In genomic region chr1:161529463-161530104, GRCh38 we compare ENCODE assay signal across 9 cellular contexts. TPM values are rescaled to one million over a fixed set of nuclear protein-coding genes. Genes with fewer than 3 reads are reported as not detected.
A peak's percentile ranks its signal among the peaks of the same experiment; 100 is the strongest.
DNase-seq lines count a peak whose midpoint lies in the region; ATAC-seq and TF ChIP-seq lines count a peak whose summit lies in the region.
"Not testable (repeated sequence)": the region's sequence is repeated elsewhere in the genome, so short reads cannot be mapped to it uniquely, and the experiment has no call there.
"Had no signal": no experiment of that assay in that cellular context is flagged by ENCODE, and none has a peak within 500 bp of the region (broad histone marks: within the 10 kb centered on the region; RNA-seq: fewer than 3 reads in every experiment).

No MANE protein-coding gene starts in this region.

- H3K27ac Mint-ChIP-seq in activated T-helper 1 cell treated with anti-CD3 and anti-CD28 coated beads, Interleukin-12 subunit alpha, Interleukin-12 subunit beta, Interleukin-2, Interleukin-4 antibody, amounts not matched to agents 30 ng/mL and 10 ng/mL and 1 ng/mL, durations not matched to agents 14 hours and 24 hours and 36 hours: peak overlapping the region; percentile 90

- DNase-seq in DMS53 treated with DMSO at 0.1 percent for 48 hours (lab: John Stamatoyannopoulos, UW; ENCODE audit: unreplicated experiment): peak; percentile 67
- peak; percentile 60 for DNase-seq in KBM-7
- not testable (repeated sequence) for DNase-seq in RWPE2 (ENCODE audit: low spot score); activated T-helper 1 cell treated with anti-CD3 and anti-CD28 coated beads, Interleukin-12 subunit alpha, Interleukin-12 subunit beta, Interleukin-2, Interleukin-4 antibody, amounts not matched to agents 30 ng/mL and 10 ng/mL and 1 ng/mL, durations not matched to agents 14 hours and 24 hours and 36 hours (ENCODE audit: low spot score); tibial artery

- in situ Hi-C loops in KBM-7 (cut with MboI; ENCODE audit: low pct_unique_long_range_greater_than_20kb, low sequenced_read_pairs): not testable (repeated sequence)

- not testable (repeated sequence) for H3K27ac ChIP-seq in RWPE2 (ENCODE audit: poor library complexity, severe bottlenecking); ectodermal cell (ENCODE audit: insufficient read depth, low read depth, low read length, poor library complexity, severe bottlenecking); iPS-18a (ENCODE audit: low read length)
- peak overlapping the region; percentile 92 for H3K27ac ChIP-seq in tibial artery

- H3K9me3 Mint-ChIP-seq in activated T-helper 1 cell treated with anti-CD3 and anti-CD28 coated beads, Interleukin-12 subunit alpha, Interleukin-12 subunit beta, Interleukin-2, Interleukin-4 antibody, amounts not matched to agents 30 ng/mL and 10 ng/mL and 1 ng/mL, durations not matched to agents 14 hours and 24 hours and 36 hours: not testable (repeated sequence)

- H2AFZ ChIP-seq in neuron (ENCODE audit: low read depth, low read length): not testable (repeated sequence)

- ATAC-seq in RWPE2 (ENCODE audit: low read depth): peak; percentile 1; the same call in 1 of the 3 replicates

- H3K4me3 ChIP-seq in RWPE2 (ENCODE audit: severe bottlenecking) (peak overlapping the region; percentile 49), ectodermal cell (ENCODE audit: insufficient read depth, low read depth, low read length) (peak overlapping the region; percentile 71), iPS-18a (ENCODE audit: low read length) (peak overlapping the region; percentile 79), neuron (ENCODE audit: low read length) (peak overlapping the region; percentile 68), tibial artery (peak overlapping the region; percentile 68 to 81)

- H3K36me3 Mint-ChIP-seq in activated T-helper 1 cell treated with anti-CD3 and anti-CD28 coated beads, Interleukin-12 subunit alpha, Interleukin-12 subunit beta, Interleukin-2, Interleukin-4 antibody, amounts not matched to agents 30 ng/mL and 10 ng/mL and 1 ng/mL, durations not matched to agents 14 hours and 24 hours and 36 hours (ENCODE audit: low read depth): not testable (repeated sequence)

- TF ChIP-seq CTCF in RWPE2 (IDR thresholded peaks at IDR 0.05; ENCODE audit: poor library complexity, severe bottlenecking); tibial artery (IDR thresholded peaks at IDR 0.05): not testable (repeated sequence)

- not testable (repeated sequence) for H3K9me3 ChIP-seq in RWPE2 (ENCODE audit: severe bottlenecking); ectodermal cell (ENCODE audit: control insufficient read depth, low read length); iPS-18a (ENCODE audit: control insufficient read depth, low read depth, low read length); neuron (ENCODE audit: low read length); tibial artery

- H3K27me3 Mint-ChIP-seq in activated T-helper 1 cell treated with anti-CD3 and anti-CD28 coated beads, Interleukin-12 subunit alpha, Interleukin-12 subunit beta, Interleukin-2, Interleukin-4 antibody, amounts not matched to agents 30 ng/mL and 10 ng/mL and 1 ng/mL, durations not matched to agents 14 hours and 24 hours and 36 hours (ENCODE audit: insufficient read depth): peaks cover 26% of the 10 kb centered on the region

- peak overlapping the region; percentile 12 for H3K9ac ChIP-seq in iPS-18a (ENCODE audit: low read length)

- not testable (repeated sequence) for H3K27me3 ChIP-seq in RWPE2 (ENCODE audit: insufficient read depth, poor library complexity, severe bottlenecking); tibial artery
- H3K27me3 ChIP-seq in ectodermal cell (ENCODE audit: control insufficient read depth, insufficient read depth, low read length, poor library complexity, severe bottlenecking): peaks cover 50% of the 10 kb centered on the region
- peaks cover 22% of the 10 kb centered on the region for H3K27me3 ChIP-seq in iPS-18a (ENCODE audit: control insufficient read depth, insufficient read depth, low read length)
- H3K27me3 ChIP-seq in neuron (ENCODE audit: insufficient read depth, low read length): peaks cover 12% of the 10 kb centered on the region

- H3K4me1 Mint-ChIP-seq in activated T-helper 1 cell treated with anti-CD3 and anti-CD28 coated beads, Interleukin-12 subunit alpha, Interleukin-12 subunit beta, Interleukin-2, Interleukin-4 antibody, amounts not matched to agents 30 ng/mL and 10 ng/mL and 1 ng/mL, durations not matched to agents 14 hours and 24 hours and 36 hours (ENCODE audit: low read depth): peaks cover 18% of the 10 kb centered on the region

- intact Hi-C loops in activated T-helper 1 cell treated with anti-CD3 and anti-CD28 coated beads, Interleukin-12 subunit alpha, Interleukin-12 subunit beta, Interleukin-2, Interleukin-4 antibody, amounts not matched to agents 30 ng/mL and 10 ng/mL and 1 ng/mL, durations not matched to agents 14 hours and 24 hours and 36 hours (cut with micrococcal nuclease): loop anchor here (1.0 to 10.0 kb wide), 6 partner anchors 45 to 212 kb away; no protein-coding TSS in a partner anchor
- intact Hi-C loops in tibial artery (cut with DNase I; ENCODE audit: low total_unique reads): loop anchor here (10.0 kb wide), 1 partner anchor 85 kb away; no protein-coding TSS in a partner anchor

- H3K4me1 ChIP-seq in RWPE2 (ENCODE audit: insufficient read depth, poor library complexity, severe bottlenecking); ectodermal cell (ENCODE audit: control insufficient read depth, insufficient read depth, low read length); iPS-18a (ENCODE audit: control insufficient read depth, low read depth, low read length): not testable (repeated sequence)
- H3K4me1 ChIP-seq in neuron (ENCODE audit: insufficient read depth, low read length) (peaks cover 15% of the 10 kb centered on the region), tibial artery (peaks cover 0 to 26% (median 7%) of the 10 kb centered on the region in 4 donors)

- H3K36me3 ChIP-seq in RWPE2 (ENCODE audit: low read depth); ectodermal cell (ENCODE audit: control insufficient read depth, insufficient read depth, low read length); iPS-18a (ENCODE audit: control insufficient read depth, low read depth, low read length); neuron (ENCODE audit: insufficient read depth, low read length); tibial artery: not testable (repeated sequence)

- peak overlapping the region; percentile 89 for H3K4me3 Mint-ChIP-seq in activated T-helper 1 cell treated with anti-CD3 and anti-CD28 coated beads, Interleukin-12 subunit alpha, Interleukin-12 subunit beta, Interleukin-2, Interleukin-4 antibody, amounts not matched to agents 30 ng/mL and 10 ng/mL and 1 ng/mL, durations not matched to agents 14 hours and 24 hours and 36 hours

- 20% methylated on average over 19 of the region's 19 CpGs for WGBS in ectodermal cell, 2 experiments

RNA-seq across cellular contexts. Expression of gene HSPA6, which starts 5.2 kb away (rescaled TPM):
- 0.59 and 0.99 TPM in 2 replicates for total RNA-seq in activated T-helper 1 cell treated with anti-CD3 and anti-CD28 coated beads, Interleukin-12 subunit alpha, Interleukin-12 subunit beta, Interleukin-2, Interleukin-4 antibody, amounts not matched to agents 30 ng/mL and 10 ng/mL and 1 ng/mL, durations not matched to agents 14 hours and 24 hours and 36 hours
- not detected for polyA plus RNA-seq in ectodermal cell (2013, experiment 1 of 4)
- polyA plus RNA-seq in ectodermal cell (2013, experiment 2 of 4): not detected
- polyA plus RNA-seq in ectodermal cell (2013, experiment 3 of 4): not detected
- not detected for polyA plus RNA-seq in ectodermal cell (2013, experiment 4 of 4)

RNA-seq across cellular contexts. Expression of gene FCGR3A, which starts 20.0 kb away (rescaled TPM):
- not detected in 2 replicates for total RNA-seq in activated T-helper 1 cell treated with anti-CD3 and anti-CD28 coated beads, Interleukin-12 subunit alpha, Interleukin-12 subunit beta, Interleukin-2, Interleukin-4 antibody, amounts not matched to agents 30 ng/mL and 10 ng/mL and 1 ng/mL, durations not matched to agents 14 hours and 24 hours and 36 hours
- not detected for polyA plus RNA-seq in ectodermal cell (2013, experiment 1 of 4)
- not detected for polyA plus RNA-seq in ectodermal cell (2013, experiment 2 of 4)
- polyA plus RNA-seq in ectodermal cell (2013, experiment 3 of 4): not detected
- polyA plus RNA-seq in ectodermal cell (2013, experiment 4 of 4): not detected
- total RNA-seq: LHCN-M2 had no signal

RNA-seq across cellular contexts. Expression of gene FCGR2A, which starts 24.3 kb away (rescaled TPM):
- total RNA-seq in activated T-helper 1 cell treated with anti-CD3 and anti-CD28 coated beads, Interleukin-12 subunit alpha, Interleukin-12 subunit beta, Interleukin-2, Interleukin-4 antibody, amounts not matched to agents 30 ng/mL and 10 ng/mL and 1 ng/mL, durations not matched to agents 14 hours and 24 hours and 36 hours: not detected in 2 replicates
- polyA plus RNA-seq in ectodermal cell (2013, experiment 1 of 4): not detected
- 0.07 TPM for polyA plus RNA-seq in ectodermal cell (2013, experiment 2 of 4)
- 0.75 TPM for polyA plus RNA-seq in ectodermal cell (2013, experiment 3 of 4)
- polyA plus RNA-seq in ectodermal cell (2013, experiment 4 of 4): not detected
- total RNA-seq: LHCN-M2 had no signal
